Comparison of ENCODE assay signal across 1 cellular context in the genomic region with DNA sequence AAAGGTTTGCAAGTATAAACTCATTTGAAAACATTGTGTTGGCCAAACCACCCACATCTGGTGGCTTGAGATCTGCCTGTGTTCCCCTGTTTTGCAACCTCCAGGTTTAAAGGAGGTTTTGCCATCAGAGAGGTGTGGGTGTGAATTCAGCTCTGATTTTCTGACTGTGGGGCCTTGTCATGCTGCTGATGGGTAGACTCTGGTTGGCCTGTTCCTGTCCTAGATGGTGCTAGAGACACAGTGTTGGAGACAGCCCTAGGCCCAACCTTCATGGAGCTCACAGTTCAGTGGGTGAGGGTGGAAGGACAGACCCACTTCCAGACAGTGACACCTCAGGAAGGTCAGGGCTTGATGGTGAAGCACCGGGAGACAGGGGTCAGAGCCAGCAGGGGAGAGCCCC.
TF ChIP-seq lines count a peak whose summit lies in the region.

No MANE protein-coding gene starts in this region.

TF ChIP-seq in K562, 482 proteins besides CTCF, POLR2A, EP300 and RAD21:
- TF ChIP-seq KDM1A (IDR thresholded peaks at IDR 0.05) (0 out of 4 replicates have a peak, but pooled peaks of 1 of the 2 experiments have one; percentile 11), DIDO1 (tag; IDR thresholded peaks at IDR 0.05; ENCODE audit: low read depth) (no peak), NCOA2 (IDR thresholded peaks at IDR 0.05; ENCODE audit: partially characterized antibody in 2 of 2) (no peak), CREBBP (IDR thresholded peaks at IDR 0.05; ENCODE audit: low read depth, low read length) (no peak), SPI1 (IDR thresholded peaks at IDR 0.05; ENCODE audit: borderline replicate concordance, low read depth, low read length) (no peak)
TF ChIP-seq in K562: peak in this region for 1.
